22 cellular contexts compared by ENCODE assay signal in the genomic region with DNA sequence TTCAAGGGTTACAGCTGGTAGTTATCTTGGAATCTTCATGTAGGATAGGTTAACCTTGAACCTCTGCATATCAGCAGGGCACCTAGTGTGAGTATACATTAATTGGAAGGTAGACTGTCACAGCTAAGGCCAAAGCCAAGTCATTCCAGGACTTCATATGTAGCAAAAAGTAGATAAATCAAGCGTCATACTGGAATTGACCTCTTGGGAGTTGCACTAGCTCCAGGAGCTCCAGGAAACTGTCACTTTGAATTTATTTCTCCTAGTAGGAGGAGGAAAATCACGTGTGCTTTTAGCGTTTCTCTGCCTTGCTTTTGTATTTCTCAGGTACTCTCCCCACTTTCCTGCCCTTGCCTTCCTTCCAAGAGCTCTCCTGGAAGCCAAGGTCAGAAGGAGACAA. TPM values are rescaled to one million over a fixed set of nuclear protein-coding genes. Genes with fewer than 3 reads are reported as not detected.
DNase-seq lines count a peak whose midpoint lies in the region; ATAC-seq and TF ChIP-seq lines count a peak whose summit lies in the region.
"Had no signal": no experiment of that assay in that cellular context is flagged by ENCODE, and none has a peak within 500 bp of the region (broad histone marks: within the 10 kb centered on the region; RNA-seq: fewer than 3 reads in every experiment).

No MANE protein-coding gene starts in this region.

- H3K79me2 ChIP-seq in DOHH2 (ENCODE audit: control insufficient read depth, low read length) = peaks cover 100% of the 10 kb centered on the region
- H3K79me2 ChIP-seq: parathyroid adenoma had no signal

- ATAC-seq in HG03457 (IDR thresholded peaks at IDR 0.05; ENCODE audit: unreplicated experiment) (no peak), GM21367 (IDR thresholded peaks at IDR 0.05; ENCODE audit: unreplicated experiment) (no peak)
- ATAC-seq: A549, lower lobe of right lung had no signal

- H3K9me3 Mint-ChIP-seq in activated CD4-positive, alpha-beta T cell treated with anti-CD3 and anti-CD28 coated beads, Interleukin-2, amount 10 ng/mL, durations not matched to agents 24 days and 14 days = peaks cover 8% of the 10 kb centered on the region

- intact Hi-C loops in activated CD4-positive, alpha-beta T cell treated with anti-CD3 and anti-CD28 coated beads, Interleukin-2, amount 10 ng/mL, durations not matched to agents 24 days and 14 days (cut with micrococcal nuclease) = no loop called here

- peak overlapping the region; percentile 95 for H3K4me2 ChIP-seq in DOHH2 (ENCODE audit: low read length)
- H3K4me2 ChIP-seq: A549 had no signal

- H3K9me2 ChIP-seq in DOHH2 (replicated peaks; ENCODE audit: control insufficient read depth, low read length) = no peaks in the 10 kb centered on the region

- H3K4me3 ChIP-seq in DOHH2 (ENCODE audit: low read length) (no peak overlapping the region; the same call in 1 of the 2 replicates), adipocyte (ENCODE audit: low read length) (peak overlapping the region; percentile 7), neutrophil (ENCODE audit: low read depth in 1 of 2, low read length in 1 of 2) (peak overlapping the region in 1 of 2 experiments; percentile 0)
- H3K4me3 ChIP-seq: A549; BLaER1 treated with 17β-estradiol and CSF1 and Interleukin-3, amounts not matched to agents 10 nM and 100 nM; HAP-1; lower lobe of right lung had no signal

- H3K27ac ChIP-seq in DOHH2 (ENCODE audit: low read depth, low read length) (peak overlapping the region; percentile 90; the same call in 1 of the 2 replicates), neutrophil (peak overlapping the region; percentile 85)
- H3K27ac ChIP-seq: A549; BLaER1 treated with 17β-estradiol and CSF1 and Interleukin-3, amounts not matched to agents 10 nM and 100 nM; lower lobe of right lung had no signal

- no peaks in the 10 kb centered on the region for H3K27me3 ChIP-seq in DOHH2 (ENCODE audit: control insufficient read depth, low read length)
- H3K27me3 ChIP-seq in adipocyte (replicated peaks; ENCODE audit: control insufficient read depth, insufficient read depth, low read length) = no peaks in the 10 kb centered on the region
- H3K27me3 ChIP-seq in neutrophil = no peaks in the 10 kb centered on the region
- H3K27me3 ChIP-seq: BLaER1 treated with 17β-estradiol and CSF1 and Interleukin-3, amounts not matched to agents 10 nM and 100 nM had no signal

- peaks cover 94% of the 10 kb centered on the region for H3K36me3 ChIP-seq in DOHH2 (ENCODE audit: control insufficient read depth, low read length)
- no peaks in the 10 kb centered on the region for H3K36me3 ChIP-seq in adipocyte (ENCODE audit: control insufficient read depth, insufficient read depth, low read length, severe bottlenecking)
- peaks cover 97% of the 10 kb centered on the region for H3K36me3 ChIP-seq in neutrophil
- H3K36me3 ChIP-seq: HAP-1, lower lobe of right lung had no signal

- H3K27me3 Mint-ChIP-seq in activated CD4-positive, alpha-beta T cell treated with anti-CD3 and anti-CD28 coated beads, Interleukin-2, amount 10 ng/mL, durations not matched to agents 24 days and 14 days = no peaks in the 10 kb centered on the region

- H3F3A ChIP-seq in DOHH2 (ENCODE audit: control insufficient read depth, insufficient read depth) = peaks cover 18% of the 10 kb centered on the region

- H3K4me3 Mint-ChIP-seq in activated CD4-positive, alpha-beta T cell treated with anti-CD3 and anti-CD28 coated beads, Interleukin-2, amount 10 ng/mL, durations not matched to agents 24 days and 14 days = no peak overlapping the region
- H3K4me3 Mint-ChIP-seq: T-helper 2 cell treated with Interferon-gamma antibody and Interleukin-4, amounts not matched to agents 5 μg/mL and 100 μg/mL, for 36 hours had no signal

- H3K36me3 Mint-ChIP-seq in activated CD4-positive, alpha-beta T cell treated with anti-CD3 and anti-CD28 coated beads, Interleukin-2, amount 10 ng/mL, durations not matched to agents 24 days and 14 days (ENCODE audit: low read depth) = peaks cover 62% of the 10 kb centered on the region

- no peak for DNase-seq in activated CD4-positive, alpha-beta T cell treated with anti-CD3 and anti-CD28 coated beads, Interleukin-2, amount 10 ng/mL, durations not matched to agents 24 days and 14 days
- no peak for DNase-seq in activated CD4-positive, alpha-beta T cell treated with anti-CD3 and anti-CD28 coated beads for 1 hour
- no peak for DNase-seq in adipocyte (ENCODE audit: low read depth)
- DNase-seq in GOT3 (lab: John Stamatoyannopoulos, UW) = no peak
- DNase-seq: activated gamma-delta T cell; lower lobe of right lung; NCI-H1436; NCI-H2171 treated with DMSO at 0.1 percent for 48 hours; NCI-H774; OCI-M1; SIG-M5; small intestine; stimulated activated CD4-positive, alpha-beta T cell treated with anti-CD3 and anti-CD28 coated beads, Interleukin-4, amount 100 ng/mL, for 1 hour had no signal

- no peak overlapping the region for H3K9ac ChIP-seq in adipocyte (ENCODE audit: low read length)
- H3K9ac ChIP-seq: BLaER1 treated with 17β-estradiol and CSF1 and Interleukin-3, amounts not matched to agents 10 nM and 100 nM; parathyroid adenoma had no signal

- H3K4me1 Mint-ChIP-seq in activated CD4-positive, alpha-beta T cell treated with anti-CD3 and anti-CD28 coated beads, Interleukin-2, amount 10 ng/mL, durations not matched to agents 24 days and 14 days = peaks cover 76% of the 10 kb centered on the region

- no peaks in the 10 kb centered on the region for H3K9me3 ChIP-seq in DOHH2 (ENCODE audit: control insufficient read depth, insufficient read depth, low read length)
- H3K9me3 ChIP-seq in adipocyte (ENCODE audit: control insufficient read depth, low read length) = peaks cover 3% of the 10 kb centered on the region
- H3K9me3 ChIP-seq in neutrophil = no peaks in the 10 kb centered on the region
- H3K9me3 ChIP-seq: A549 had no signal

- no peaks in the 10 kb centered on the region for H4K20me1 ChIP-seq in DOHH2 (ENCODE audit: control insufficient read depth, insufficient read depth, low read depth, low read length)

- H3K4me1 ChIP-seq in DOHH2 (ENCODE audit: control insufficient read depth, low read length) (peaks cover 93% of the 10 kb centered on the region), adipocyte (ENCODE audit: control insufficient read depth, insufficient read depth, low read length) (peaks cover 75% of the 10 kb centered on the region), neutrophil (ENCODE audit: control insufficient read depth in 1 of 2, insufficient read depth in 1 of 2, low read depth in 1 of 2, low read length in 1 of 2) (peaks cover 66 to 83% of the 10 kb centered on the region in 2 experiments)
- H3K4me1 ChIP-seq: parathyroid adenoma had no signal

- peak overlapping the region; percentile 46 for H3K27ac Mint-ChIP-seq in activated CD4-positive, alpha-beta T cell treated with anti-CD3 and anti-CD28 coated beads, Interleukin-2, amount 10 ng/mL, durations not matched to agents 24 days and 14 days
- H3K27ac Mint-ChIP-seq: T-helper 2 cell treated with Interferon-gamma antibody and Interleukin-4, amounts not matched to agents 5 μg/mL and 100 μg/mL, for 36 hours had no signal

- TF ChIP-seq CTCF in DOHH2 (IDR thresholded peaks at IDR 0.05; ENCODE audit: low read depth, low read length, poor library complexity, severe bottlenecking) = no peak
- TF ChIP-seq CTCF in neutrophil (IDR thresholded peaks at IDR 0.05) = no peak

RNA-seq across cellular contexts. Expression of a gene that starts 30.3 kb away (rescaled TPM):
- 25.3 and 26.5 TPM in 2 replicates for total RNA-seq in activated CD4-positive, alpha-beta T cell treated with anti-CD3 and anti-CD28 coated beads, Interleukin-2, amount 10 ng/mL, durations not matched to agents 24 days and 14 days
